7 cellular contexts compared by ENCODE assay signal in the genomic region with DNA sequence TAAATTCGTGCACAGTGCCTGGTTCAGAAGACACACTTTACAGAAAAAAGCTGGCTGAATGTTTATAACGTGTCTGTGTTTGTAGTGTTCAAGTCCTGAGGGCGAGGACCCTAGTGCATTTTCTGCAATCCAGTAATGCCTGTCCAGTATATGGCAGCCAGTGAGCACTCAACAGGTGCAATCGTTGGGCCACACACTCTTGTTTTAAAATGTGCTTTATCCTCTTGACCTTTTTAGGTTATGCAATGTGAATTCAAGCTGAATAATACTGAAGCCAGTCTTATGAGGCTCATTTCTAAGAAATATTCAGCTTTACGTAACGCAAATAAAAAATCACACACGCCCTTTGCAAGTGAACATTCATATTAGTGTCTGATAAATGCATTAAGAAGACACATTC. TPM values are rescaled to one million over a fixed set of nuclear protein-coding genes. Genes with fewer than 3 reads are reported as not detected.
DNase-seq lines count a peak whose midpoint lies in the region; ATAC-seq and TF ChIP-seq lines count a peak whose summit lies in the region.

No MANE protein-coding gene starts in this region.

- no peaks in the 10 kb centered on the region for H3K79me2 ChIP-seq in smooth muscle cell (ENCODE audit: low read depth)

- DNase-seq in HFF-Myc (ENCODE audit: extremely low read depth, low read depth) (no peak), WERI-Rb-1 (no peak), right cardiac atrium (no peak), smooth muscle cell (lab: John Stamatoyannopoulos, UW; ENCODE audit: unreplicated experiment) (no peak)
- DNase-seq in NK-92 treated with Interleukin-12 subunit alpha and Interleukin-12 subunit beta, amount 100 ng/mL, for 24 hours (lab: John Stamatoyannopoulos, UW): no peak

- WGBS in right cardiac atrium: 36% methylated on average over 7 of the region's 7 CpGs
- WGBS in smooth muscle cell (ENCODE audit: low lambda C conversion rate): 56% methylated on average over 7 of the region's 7 CpGs

- no peak overlapping the region for H3K9ac ChIP-seq in smooth muscle cell (ENCODE audit: low read depth)

- peak overlapping the region; percentile 16; the same call in 1 of the 2 replicates for H3K27ac ChIP-seq in WERI-Rb-1
- no peak overlapping the region for H3K27ac ChIP-seq in right cardiac atrium (ENCODE audit: low read length)
- no peak overlapping the region for H3K27ac ChIP-seq in smooth muscle cell (ENCODE audit: low read depth)

- ATAC-seq in right cardiac atrium: no peak
- no peak for ATAC-seq in HG03442 (IDR thresholded peaks at IDR 0.05; ENCODE audit: unreplicated experiment)
- no peak for ATAC-seq in HG03520 (IDR thresholded peaks at IDR 0.05; ENCODE audit: unreplicated experiment)

- H3K4me1 ChIP-seq in right cardiac atrium (ENCODE audit: control insufficient read depth, insufficient read depth, low read length): peaks cover 4% of the 10 kb centered on the region
- no peaks in the 10 kb centered on the region for H3K4me1 ChIP-seq in smooth muscle cell (ENCODE audit: low read depth)

- peak overlapping the region; percentile 85 for H3K4me2 ChIP-seq in smooth muscle cell

- H4K20me1 ChIP-seq in smooth muscle cell (ENCODE audit: low read depth): no peaks in the 10 kb centered on the region

- TF ChIP-seq CTCF in HFF-Myc (IDR thresholded peaks at IDR 0.05; ENCODE audit: low read depth, low read length, missing control alignments): no peak
- no peak for TF ChIP-seq CTCF in WERI-Rb-1 (IDR thresholded peaks at IDR 0.05; ENCODE audit: low read depth, low read length)
- TF ChIP-seq CTCF in smooth muscle cell (IDR thresholded peaks at IDR 0.05; ENCODE audit: borderline replicate concordance, insufficient read depth, poor library complexity, severe bottlenecking): no peak

- H3K4me3 ChIP-seq in HFF-Myc (replicated peaks; ENCODE audit: low read depth, low read length) (peak overlapping the region; percentile 81), WERI-Rb-1 (ENCODE audit: low read depth, low read length) (peak overlapping the region; percentile 47), right cardiac atrium (ENCODE audit: low read length) (peak overlapping the region; percentile 78), smooth muscle cell (peak overlapping the region; percentile 82)

- no peaks in the 10 kb centered on the region for H3K9me3 ChIP-seq in WERI-Rb-1 (ENCODE audit: severe bottlenecking)
- H3K9me3 ChIP-seq in right cardiac atrium (ENCODE audit: control insufficient read depth, low read length): no peaks in the 10 kb centered on the region
- no peaks in the 10 kb centered on the region for H3K9me3 ChIP-seq in smooth muscle cell (replicated peaks; ENCODE audit: low read depth)

- intact Hi-C loops in right cardiac atrium (cut with DNase I): no loop called here

- H3F3A ChIP-seq in smooth muscle cell (ENCODE audit: low read depth): no peaks in the 10 kb centered on the region

- H2AFZ ChIP-seq in smooth muscle cell (ENCODE audit: low read depth): peak overlapping the region; percentile 38

- H3K27me3 ChIP-seq in WERI-Rb-1 (ENCODE audit: insufficient read depth, low read depth, severe bottlenecking) (no peaks in the 10 kb centered on the region), right cardiac atrium (ENCODE audit: control insufficient read depth, insufficient read depth) (no peaks in the 10 kb centered on the region), smooth muscle cell (ENCODE audit: low read depth) (peaks cover 6% of the 10 kb centered on the region)

- H3K36me3 ChIP-seq in WERI-Rb-1: no peaks in the 10 kb centered on the region
- no peaks in the 10 kb centered on the region for H3K36me3 ChIP-seq in smooth muscle cell (ENCODE audit: low read depth)

RNA-seq across cellular contexts. Expression of a gene that starts 0.8 kb away (rescaled TPM):
- total RNA-seq in right cardiac atrium (10 to 100 TPM; 25.3 to 50.8 (median 33.4) TPM), smooth muscle cell (3.9 and 13.1 TPM in 2 replicates)
- polyA plus RNA-seq in right cardiac atrium (15.0 TPM), smooth muscle cell (3.1 and 5.9 TPM in 2 replicates)
